Comparison of ENCODE assay signal across 25 cellular contexts in the genomic region with DNA sequence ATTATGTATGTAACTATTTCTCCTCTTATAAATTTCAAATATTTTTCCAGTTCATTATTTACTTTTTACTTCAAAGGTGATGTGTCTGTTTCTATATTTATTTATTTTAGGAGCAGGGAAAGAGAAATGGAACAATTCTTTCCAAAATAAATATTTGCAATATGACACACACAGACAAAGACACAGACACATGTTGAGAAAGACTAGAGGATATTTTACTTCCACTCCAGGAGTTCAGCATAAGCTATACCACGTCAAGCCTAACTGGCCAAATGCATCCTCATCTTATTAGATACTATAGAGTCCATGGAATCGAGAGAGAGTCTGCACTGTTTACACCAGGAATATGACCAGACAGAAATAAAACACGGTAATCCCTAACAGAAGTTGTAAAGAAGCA. TPM values are rescaled to one million over a fixed set of nuclear protein-coding genes. Genes with fewer than 3 reads are reported as not detected.
DNase-seq lines count a peak whose midpoint lies in the region; ATAC-seq, FAIRE-seq and TF ChIP-seq lines count a peak whose summit lies in the region.
"Had no signal": no experiment of that assay in that cellular context is flagged by ENCODE, and none has a peak within 500 bp of the region (broad histone marks: within the 10 kb centered on the region; RNA-seq: fewer than 3 reads in every experiment).

No MANE protein-coding gene starts in this region.

- intact Hi-C loops in posterior cingulate gyrus (cut with DNase I) = no loop called here

- no peaks in the 10 kb centered on the region for H3K36me3 ChIP-seq in RWPE2 (ENCODE audit: low read depth)
- H3K36me3 ChIP-seq: left ventricle myocardium inferior, thoracic aorta, uterus had no signal

- POLR2A ChIA-PET in A549 (lab: Yijun Ruan, JAX) = no interaction called here

- CTCF ChIA-PET in A549 (lab: Yijun Ruan, JAX) = no interaction called here

- no peak for TF ChIP-seq EP300 in A549 (IDR thresholded peaks at IDR 0.05)

- peak overlapping the region; percentile 23; the same call in 2 of the 3 replicates for H3K4me2 ChIP-seq in A549

- no peaks in the 10 kb centered on the region for H3K9me3 Mint-ChIP-seq in stimulated activated effector memory CD8-positive, alpha-beta T cell treated with anti-CD3 and anti-CD28 coated beads, Interleukin-12 subunit alpha, Interleukin-12 subunit beta, amount 100 ng/mL, for 72 hours
- H3K9me3 Mint-ChIP-seq: activated CD8-positive, alpha-beta T cell treated with anti-CD3 and anti-CD28 coated beads for 36 hours; CD4-positive, alpha-beta memory T cell; mesothelial cell of epicardium; naive B cell had no signal

- H3K9me3 ChIP-seq in A549 (no peaks in the 10 kb centered on the region), RWPE2 (ENCODE audit: severe bottlenecking) (no peaks in the 10 kb centered on the region)
- H3K9me3 ChIP-seq: thoracic aorta, uterus had no signal

- no peak overlapping the region for H3K4me3 Mint-ChIP-seq in stimulated activated effector memory CD8-positive, alpha-beta T cell treated with anti-CD3 and anti-CD28 coated beads, Interleukin-12 subunit alpha, Interleukin-12 subunit beta, amount 100 ng/mL, for 72 hours
- H3K4me3 Mint-ChIP-seq: activated CD8-positive, alpha-beta T cell treated with anti-CD3 and anti-CD28 coated beads for 36 hours; activated naive CD8-positive, alpha-beta T cell; CD4-positive, alpha-beta memory T cell; mesothelial cell of epicardium; naive B cell had no signal

- WGBS in A549 (ENCODE audit: missing lambda C conversion rate) = 3% methylated on average over 3 of the region's 3 CpGs

- H3K27ac Mint-ChIP-seq in stimulated activated effector memory CD8-positive, alpha-beta T cell treated with anti-CD3 and anti-CD28 coated beads, Interleukin-12 subunit alpha, Interleukin-12 subunit beta, amount 100 ng/mL, for 72 hours = no peak overlapping the region
- H3K27ac Mint-ChIP-seq: activated CD8-positive, alpha-beta T cell treated with anti-CD3 and anti-CD28 coated beads for 36 hours; activated naive CD8-positive, alpha-beta T cell; CD4-positive, alpha-beta memory T cell; mesothelial cell of epicardium; naive B cell had no signal

- H3K4me1 ChIP-seq in A549 (peaks cover 21% of the 10 kb centered on the region), RWPE2 (ENCODE audit: insufficient read depth, poor library complexity, severe bottlenecking) (peaks cover 5% of the 10 kb centered on the region)
- H3K4me1 ChIP-seq: left ventricle myocardium inferior, uterus had no signal

- peaks cover 36% of the 10 kb centered on the region for H3K4me1 Mint-ChIP-seq in stimulated activated effector memory CD8-positive, alpha-beta T cell treated with anti-CD3 and anti-CD28 coated beads, Interleukin-12 subunit alpha, Interleukin-12 subunit beta, amount 100 ng/mL, for 72 hours

- TF ChIP-seq CTCF in A549 (IDR thresholded peaks at IDR 0.05) = no peak
- TF ChIP-seq CTCF in RWPE2 (IDR thresholded peaks at IDR 0.05; ENCODE audit: poor library complexity, severe bottlenecking) = no peak

- DNase-seq in A549 (ENCODE audit: low read depth in 1 of 2, low spot score in 1 of 2) (peak in 1 of 2 experiments; percentile 40), NCI-H2029 (lab: John Stamatoyannopoulos, UW) (peak; percentile 74), RWPE2 (ENCODE audit: low spot score) (no peak), posterior cingulate gyrus (no peak), MV-4-11 (lab: John Stamatoyannopoulos, UW) (no peak)
- DNase-seq in stimulated activated effector memory CD8-positive, alpha-beta T cell treated with anti-CD3 and anti-CD28 coated beads, Interleukin-12 subunit alpha, Interleukin-12 subunit beta, amount 100 ng/mL, for 72 hours (ENCODE audit: low spot score in 2 of 2) = no peak
- DNase-seq: activated CD4-positive, CD25-positive, alpha-beta regulatory T cell treated with anti-CD3 and anti-CD28 coated beads, Interleukin-2, amount 50 U/mL, for 72 hours; activated CD8-positive, alpha-beta T cell treated with anti-CD3 and anti-CD28 coated beads for 36 hours; AML-193; aorta; CD4-positive, alpha-beta memory T cell; DMS 273 treated with DMSO at 0.1 percent for 48 hours; Kasumi-1; left ventricle myocardium inferior; naive B cell; NCI-H510A treated with DMSO at 0.1 percent for 48 hours; stimulated activated naive CD8-positive, alpha-beta T cell treated with anti-CD3 and anti-CD28 coated beads, Interleukin-15, Interleukin-2, amounts not matched to agents 100 U/mL and 50 U/mL, for 24 hours; T-helper 1 cell; uterus had no signal

- peak; percentile 60 to 66; a peak in 5 of 6 replicates for ATAC-seq in A549
- peak; percentile 48; the same call in 1 of the 3 replicates for ATAC-seq in RWPE2 (ENCODE audit: low read depth)
- no peak for ATAC-seq in HG02884 (IDR thresholded peaks at IDR 0.05; ENCODE audit: unreplicated experiment)
- no peak for ATAC-seq in stimulated activated effector memory CD8-positive, alpha-beta T cell treated with anti-CD3 and anti-CD28 coated beads, Interleukin-12 subunit alpha, Interleukin-12 subunit beta, amount 100 ng/mL, for 72 hours
- ATAC-seq: activated CD8-positive, alpha-beta T cell treated with anti-CD3 and anti-CD28 coated beads for 36 hours; stimulated activated naive CD8-positive, alpha-beta T cell treated with anti-CD3 and anti-CD28 coated beads, Interleukin-15, Interleukin-2, amounts not matched to agents 100 U/mL and 50 U/mL, for 24 hours had no signal

- no peaks in the 10 kb centered on the region for H3K36me3 Mint-ChIP-seq in stimulated activated effector memory CD8-positive, alpha-beta T cell treated with anti-CD3 and anti-CD28 coated beads, Interleukin-12 subunit alpha, Interleukin-12 subunit beta, amount 100 ng/mL, for 72 hours
- H3K36me3 Mint-ChIP-seq: mesothelial cell of epicardium had no signal

- no peak overlapping the region for H3K4me3 ChIP-seq in A549
- H3K4me3 ChIP-seq in RWPE2 (ENCODE audit: severe bottlenecking) = no peak overlapping the region
- H3K4me3 ChIP-seq: left ventricle myocardium inferior, thoracic aorta, uterus had no signal

- no peak for TF ChIP-seq RAD21 in A549 (conservative IDR thresholded peaks at IDR 0.05 in 1 of 2, IDR thresholded peaks at IDR 0.05 in 1 of 2)

- H3K27me3 ChIP-seq in RWPE2 (ENCODE audit: insufficient read depth, poor library complexity, severe bottlenecking) = no peaks in the 10 kb centered on the region
- H3K27me3 ChIP-seq: uterus had no signal

- no peak for FAIRE-seq in A549 (lab: Jason Lieb, UNC)
- peak; percentile 95 for FAIRE-seq in islet of Langerhans (lab: Jason Lieb, UNC)
- FAIRE-seq: A204.1 had no signal

- TF ChIP-seq POLR2A in A549 (IDR thresholded peaks at IDR 0.05; ENCODE audit: low read length) = no peak

- no peak overlapping the region for H3K27ac ChIP-seq in A549
- no peak overlapping the region for H3K27ac ChIP-seq in RWPE2 (ENCODE audit: poor library complexity, severe bottlenecking)
- H3K27ac ChIP-seq: left ventricle myocardium inferior, thoracic aorta, uterus had no signal

TF ChIP-seq in A549, 52 proteins besides CTCF, POLR2A, EP300 and RAD21:
- TF ChIP-seq FOSL2 (IDR thresholded peaks at IDR 0.05) (no peak), FOSL2 (CRISPR knock-in tag; IDR thresholded peaks at IDR 0.05) (peak; percentile 33; the same call in 1 of the 2 replicates), JUNB (IDR thresholded peaks at IDR 0.05) (peak; percentile 53; the same call in 1 of the 2 replicates), CBX2 (IDR thresholded peaks at IDR 0.05; ENCODE audit: borderline replicate concordance, low read depth) (no peak), REST (IDR thresholded peaks at IDR 0.05) (no peak)

RNA-seq across cellular contexts. Expression of gene RALGAPA2, which starts 13.3 kb away (rescaled TPM):
- 4.7 and 7.0 TPM in 2 replicates for polyA plus RNA-seq in A549 (2011; rRNA removed)
- polyA plus RNA-seq in A549 (2012; cell fraction: cytosol; rRNA removed) = 0.94 and 1.3 TPM in 2 replicates
- polyA plus RNA-seq in A549 (2012; cell fraction: nucleus; rRNA removed) = 1.9 and 3.0 TPM in 2 replicates
- 3.2 to 4.0 TPM (median 3.7 TPM) in 3 replicates for polyA plus RNA-seq in A549 (2017; fragmentation: RNase III; extraction: RNeasy Plus Mini Kit Qiagen cat#74134 plus additional on column Dnase treatment)
- polyA minus RNA-seq in A549 (2011; rRNA and poly(A)+ RNA removed) = 10.0 and 11.4 TPM in 2 replicates

Comparison
In these comparisons a context has a peak if more than half of its experiments do, and no peak if none do; other contexts are left out.
1. ATAC-seq: peak in A549 (2 of 2) and RWPE2 (single experiment); none in HG02884 (single experiment) and stimulated activated effector memory CD8-positive, alpha-beta T cell treated with anti-CD3 and anti-CD28 coated beads, Interleukin-12 subunit alpha, Interleukin-12 subunit beta, amount 100 ng/mL, for 72 hours (single experiment).